In genomic region chr11:75325713-75326438, GRCh38 we compare ENCODE assay signal across 8 cellular contexts. TPM values are rescaled to one million over a fixed set of nuclear protein-coding genes. Genes with fewer than 3 reads are reported as not detected.
DNase-seq lines count a peak whose midpoint lies in the region; ATAC-seq and TF ChIP-seq lines count a peak whose summit lies in the region.

No MANE protein-coding gene starts in this region.

- TF ChIP-seq CTCF in Calu3 (IDR thresholded peaks at IDR 0.05; ENCODE audit: unreplicated experiment) = no peak
- TF ChIP-seq CTCF in chondrocyte (IDR thresholded peaks at IDR 0.05) = no peak
- TF ChIP-seq CTCF in transverse colon (IDR thresholded peaks at IDR 0.05) = no peak
- no peak for TF ChIP-seq CTCF in mesothelial cell of epicardium (IDR thresholded peaks at IDR 0.05; ENCODE audit: unreplicated experiment)

- TF ChIP-seq EP300 in transverse colon (IDR thresholded peaks at IDR 0.05; ENCODE audit: low read depth) = no peak

- H3K27ac ChIP-seq in transverse colon = peak overlapping the region; percentile 65 to 86 (median 74)

- H3K27me3 ChIP-seq in transverse colon = no peaks in the 10 kb centered on the region

- H3K4me1 Mint-ChIP-seq in Calu3 (ENCODE audit: low read depth, unreplicated experiment) (peaks cover 45% of the 10 kb centered on the region), chondrocyte (ENCODE audit: low read depth) (peaks cover 48% of the 10 kb centered on the region), mesothelial cell of epicardium (peaks cover 18% of the 10 kb centered on the region)
- H3K4me1 Mint-ChIP-seq in naive thymus-derived CD8-positive, alpha-beta T cell = peaks cover 49 to 82% (median 81%) of the 10 kb centered on the region in 4 donors

- in situ Hi-C loops in transverse colon (cut with MboI; ENCODE audit: low pct_ligation_motif_present in 1 of 4, low pct_unique_long_range_greater_than_20kb in 1 of 4, low sequenced_read_pairs in 3 of 4) = loop anchor here in 1 of 4 donors (5.0 kb wide), 1 partner anchor 56 kb away; no protein-coding TSS in a partner anchor

- 13 to 45% methylated on average over 5 to 10 of the region's 10 CpGs for WGBS in transverse colon (ENCODE audit: low coverage in 1 of 2), 2 donors

- DNase-seq in Calu3 (peak; percentile 55), SW480 (ENCODE audit: low spot score) (peak; percentile 12), chondrocyte (ENCODE audit: low spot score) (no peak), transverse colon (no peak), mesothelial cell of epicardium (ENCODE audit: low spot score in 2 of 2, unreplicated experiment in 2 of 2) (no peak), NCI-H2107 (lab: John Stamatoyannopoulos, UW) (no peak)
- DNase-seq in naive thymus-derived CD8-positive, alpha-beta T cell = no peak

- peaks cover 4% of the 10 kb centered on the region for H3K36me3 Mint-ChIP-seq in Calu3 (ENCODE audit: insufficient read depth, unreplicated experiment)
- H3K36me3 Mint-ChIP-seq in chondrocyte (ENCODE audit: low read depth) = peaks cover 1% of the 10 kb centered on the region
- peaks cover 0 to 15% (median 2%) of the 10 kb centered on the region in 3 donors for H3K36me3 Mint-ChIP-seq in naive thymus-derived CD8-positive, alpha-beta T cell
- no peaks in the 10 kb centered on the region for H3K36me3 Mint-ChIP-seq in mesothelial cell of epicardium

- no peak for TF ChIP-seq POLR2A in transverse colon (IDR thresholded peaks at IDR 0.05)

- H3K36me3 ChIP-seq in transverse colon = no peaks in the 10 kb centered on the region

- no TSS peak for BruUV-seq in Calu3 (replicated peaks; lab: Mats Ljungman, UMichigan)

- H3K4me1 ChIP-seq in transverse colon = peaks cover 51 to 95% (median 80%) of the 10 kb centered on the region in 4 donors

- no peaks in the 10 kb centered on the region for H3K9me3 ChIP-seq in transverse colon

- CTCF ChIA-PET in Calu3 (lab: Charles Lee) = interaction anchor here (1.5 to 1.6 kb wide), 3 partner anchors 47 to 75 kb away, joined by 3 to 8 read pairs (median 5); no protein-coding TSS in a partner anchor

- intact Hi-C loops in Calu3 (cut with micrococcal nuclease; ENCODE audit: unreplicated experiment) = no loop called here
- intact Hi-C loops in transverse colon (cut with DNase I; ENCODE audit: low total_unique reads) = no loop called here

- H3K4me3 Mint-ChIP-seq in Calu3 (ENCODE audit: low read depth, unreplicated experiment) (no peak overlapping the region), chondrocyte (ENCODE audit: unreplicated experiment) (no peak overlapping the region), mesothelial cell of epicardium (no peak overlapping the region)
- peak overlapping the region in 8 of 10 donors; percentile 14 to 66 (median 46) for H3K4me3 Mint-ChIP-seq in naive thymus-derived CD8-positive, alpha-beta T cell

- H3K27me3 Mint-ChIP-seq in Calu3 (ENCODE audit: unreplicated experiment) (no peaks in the 10 kb centered on the region), chondrocyte (ENCODE audit: low read depth) (no peaks in the 10 kb centered on the region), mesothelial cell of epicardium (ENCODE audit: low read depth) (no peaks in the 10 kb centered on the region)
- H3K27me3 Mint-ChIP-seq in naive thymus-derived CD8-positive, alpha-beta T cell = no peaks in the 10 kb centered on the region

- H3K9me3 Mint-ChIP-seq in Calu3 (ENCODE audit: low read depth, unreplicated experiment) = no peaks in the 10 kb centered on the region
- no peaks in the 10 kb centered on the region for H3K9me3 Mint-ChIP-seq in chondrocyte (ENCODE audit: low read depth)
- no peaks in the 10 kb centered on the region for H3K9me3 Mint-ChIP-seq in naive thymus-derived CD8-positive, alpha-beta T cell
- no peaks in the 10 kb centered on the region for H3K9me3 Mint-ChIP-seq in mesothelial cell of epicardium

- POLR2A ChIA-PET in naive thymus-derived CD8-positive, alpha-beta T cell (lab: Charles Lee) = interaction anchor here (1.4 to 2.3 kb wide), 3 partner anchors 14 to 58 kb away, joined by 4 to 10 read pairs (median 4); no protein-coding TSS in a partner anchor

- H3K27ac Mint-ChIP-seq in Calu3 (ENCODE audit: unreplicated experiment) (no peak overlapping the region), chondrocyte (ENCODE audit: unreplicated experiment) (peak overlapping the region; percentile 91), mesothelial cell of epicardium (no peak overlapping the region)
- H3K27ac Mint-ChIP-seq in naive thymus-derived CD8-positive, alpha-beta T cell = peak overlapping the region in 9 of 10 donors; percentile 69 to 94 (median 85)

- no peak overlapping the region for H3K4me3 ChIP-seq in transverse colon

- no peak for ATAC-seq in naive thymus-derived CD8-positive, alpha-beta T cell
- ATAC-seq in HG03025 (IDR thresholded peaks at IDR 0.05; ENCODE audit: low FRiP score, unreplicated experiment) = no peak

RNA-seq across cellular contexts. Expression of gene ARRB1, which starts 25.6 kb away (rescaled TPM):
- 8.7 and 12.8 TPM in 2 replicates for total RNA-seq in Calu3 (2022)
- total RNA-seq in chondrocyte = 14.4 to 19.1 TPM (median 16.6 TPM) in 3 replicates
- 10 to 100 TPM; 60.0 to 65.3 TPM for total RNA-seq in naive thymus-derived CD8-positive, alpha-beta T cell
- 10 to 100 TPM in 1 of 3 donors, 1 to 10 TPM in 2; 7.6 to 12.2 (median 9.0) TPM for polyA plus RNA-seq in naive thymus-derived CD8-positive, alpha-beta T cell
- total RNA-seq in transverse colon = 10 to 100 TPM; 55.7 to 88.2 (median 78.0) TPM
- total RNA-seq in mesothelial cell of epicardium = 15.9 to 17.5 TPM (median 16.5 TPM) in 3 replicates

Comparison
In these comparisons a context has a peak if more than half of its experiments do, and no peak if none do; other contexts are left out.
1. DNase-seq: peak in Calu3 (single experiment) and SW480 (single experiment); none in chondrocyte (single experiment), naive thymus-derived CD8-positive, alpha-beta T cell (0 of 10), transverse colon (single experiment), mesothelial cell of epicardium (0 of 2) and NCI-H2107 (single experiment).
2. H3K27ac Mint-ChIP-seq: peak in chondrocyte (single experiment) and naive thymus-derived CD8-positive, alpha-beta T cell (9 of 10); none in Calu3 (single experiment) and mesothelial cell of epicardium (single experiment).
3. H3K4me3 Mint-ChIP-seq: peak in naive thymus-derived CD8-positive, alpha-beta T cell (8 of 10); none in Calu3 (single experiment), chondrocyte (single experiment) and mesothelial cell of epicardium (single experiment).